ENCODE assay signal across 11 cellular contexts in the genomic region with DNA sequence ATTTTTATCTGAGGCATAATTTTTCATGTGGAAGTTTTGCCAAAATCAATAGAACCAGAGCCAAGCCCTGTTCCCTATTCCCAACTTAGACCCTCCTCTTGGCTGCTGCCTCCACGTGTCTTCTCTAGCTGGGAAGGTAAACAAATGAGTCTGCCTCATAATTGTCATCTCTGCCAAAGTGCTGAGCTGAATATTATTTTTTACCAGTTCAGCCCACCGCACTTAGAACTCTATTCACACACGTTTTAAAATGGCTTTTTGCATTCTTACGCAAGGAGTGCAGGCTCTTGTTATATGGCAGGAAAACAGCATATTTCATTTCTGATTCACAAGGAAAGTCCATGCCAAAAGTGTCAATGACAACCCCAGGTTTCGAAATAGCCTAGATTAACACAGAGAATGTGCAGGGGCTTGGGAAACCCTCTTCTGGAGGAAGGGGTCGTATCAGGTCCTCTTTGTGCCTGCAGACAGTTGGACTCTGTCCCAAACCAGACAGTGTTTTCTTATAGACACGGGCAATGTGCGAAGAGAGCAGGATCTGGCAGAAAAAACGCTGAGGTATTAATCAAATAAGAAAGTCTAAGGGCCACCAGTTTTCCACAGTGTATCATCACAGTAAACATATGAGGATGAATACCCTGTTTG.
DNase-seq lines count a peak whose midpoint lies in the region; ATAC-seq, FAIRE-seq and TF ChIP-seq lines count a peak whose summit lies in the region.
"Had no signal": no experiment of that assay in that cellular context is flagged by ENCODE, and none has a peak within 500 bp of the region (broad histone marks: within the 10 kb centered on the region; RNA-seq: fewer than 3 reads in every experiment).

No MANE protein-coding gene starts in this region.

- intact Hi-C loops in pancreas (cut with DNase I): no loop called here

- peak; percentile 27 for DNase-seq in Daoy (ENCODE audit: low read depth)
- no peak for DNase-seq in RWPE2 (ENCODE audit: low spot score)
- DNase-seq in fibroblast of the aortic adventitia (ENCODE audit: low read depth): peak; percentile 99
- peak in 1 of 6 donors; percentile 3 for DNase-seq in pancreas
- no peak for DNase-seq in GM12892 (ENCODE audit: insufficient read length)
- DNase-seq in SIG-M5 treated with dmso at 0.1 percent for 504 hours (lab: John Stamatoyannopoulos, UW; ENCODE audit: unreplicated experiment): no peak
- DNase-seq in foreskin keratinocyte: no peak
- DNase-seq in NCI-H2107 (lab: John Stamatoyannopoulos, UW): no peak
- DNase-seq: NCI-H187 treated with DMSO at 0.1 percent for 48 hours; stimulated activated CD4-positive, alpha-beta T cell treated with anti-CD3 and anti-CD28 coated beads, Interleukin-12 subunit alpha, Interleukin-12 subunit beta, amount 100 ng/mL, for 4 hours had no signal

- WGBS in pancreas, 2 donors: 15 to 21% methylated on average over 9 of the region's 9 CpGs

- H3K4me3 ChIP-seq in RWPE2 (ENCODE audit: severe bottlenecking): no peak overlapping the region
- H3K4me3 ChIP-seq in fibroblast of the aortic adventitia (ENCODE audit: low read depth, low read length): no peak overlapping the region
- H3K4me3 ChIP-seq in pancreas: no peak overlapping the region
- H3K4me3 ChIP-seq: cardiac muscle cell had no signal

- H3K27ac ChIP-seq in RWPE2 (ENCODE audit: poor library complexity, severe bottlenecking): peak overlapping the region; percentile 17
- no peak overlapping the region for H3K27ac ChIP-seq in pancreas
- H3K27ac ChIP-seq in foreskin keratinocyte: no peak overlapping the region
- H3K27ac ChIP-seq: cardiac muscle cell had no signal

- H3K9me3 ChIP-seq in RWPE2 (ENCODE audit: severe bottlenecking): no peaks in the 10 kb centered on the region
- H3K9me3 ChIP-seq in pancreas: no peaks in the 10 kb centered on the region

- H3K36me3 ChIP-seq in RWPE2 (ENCODE audit: low read depth) (no peaks in the 10 kb centered on the region), pancreas (no peaks in the 10 kb centered on the region)
- H3K36me3 ChIP-seq: cardiac muscle cell had no signal

- FAIRE-seq in pancreas (lab: Jason Lieb, UNC) (no peak), GM12892 (lab: Jason Lieb, UNC) (no peak)

- no peak for TF ChIP-seq POLR2A in GM12892 (IDR thresholded peaks at IDR 0.05; ENCODE audit: low read depth, low read length)

- H3K27me3 ChIP-seq in RWPE2 (ENCODE audit: insufficient read depth, poor library complexity, severe bottlenecking) (no peaks in the 10 kb centered on the region), pancreas (no peaks in the 10 kb centered on the region), foreskin keratinocyte (no peaks in the 10 kb centered on the region)

- TF ChIP-seq CTCF in RWPE2 (IDR thresholded peaks at IDR 0.05; ENCODE audit: poor library complexity, severe bottlenecking) (no peak), fibroblast of the aortic adventitia (IDR thresholded peaks at IDR 0.05; ENCODE audit: insufficient read depth, low read length) (no peak), pancreas (IDR thresholded peaks at IDR 0.05) (no peak), foreskin keratinocyte (conservative IDR thresholded peaks at IDR 0.05) (no peak)

- H3K4me1 ChIP-seq in RWPE2 (ENCODE audit: insufficient read depth, poor library complexity, severe bottlenecking) (peaks cover 5% of the 10 kb centered on the region), pancreas (peaks cover 0 to 7% (median 0%) of the 10 kb centered on the region in 3 donors), foreskin keratinocyte (no peaks in the 10 kb centered on the region)

- peak; percentile 84 for ATAC-seq in RWPE2 (ENCODE audit: low read depth)
- peak; percentile 48 to 77 (median 70) for ATAC-seq in pancreas
- no peak for ATAC-seq in foreskin keratinocyte

Comparison
In these comparisons a context has a peak if more than half of its experiments do, and no peak if none do; other contexts are left out.
1. DNase-seq: peak in Daoy (single experiment) and fibroblast of the aortic adventitia (single experiment); none in RWPE2 (single experiment), GM12892 (single experiment), SIG-M5 treated with dmso at 0.1 percent for 504 hours (single experiment), foreskin keratinocyte (0 of 2) and NCI-H2107 (single experiment).